ENCODE assay signal across 30 cellular contexts in genomic region chrX:96464880-96465558, GRCh38.
"Had no signal": no experiment of that assay in that cellular context is flagged by ENCODE, and none has a peak within 500 bp of the region (broad histone marks: within the 10 kb centered on the region; RNA-seq: fewer than 3 reads in every experiment).

No MANE protein-coding gene starts in this region.

- H3K9me3 ChIP-seq: esophagus muscularis mucosa, gastrocnemius medialis, heart left ventricle had no signal

- H3K4me3 ChIP-seq: esophagus muscularis mucosa, gastrocnemius medialis, heart left ventricle had no signal

- ATAC-seq: activated CD4-positive, CD25-positive, alpha-beta regulatory T cell treated with anti-CD3 and anti-CD28 coated beads, Interleukin-2, amount 50 U/mL, for 24 hours; activated CD8-positive, alpha-beta T cell treated with anti-CD3 and anti-CD28 coated beads for 36 hours; activated T-cell treated with anti-CD3 and anti-CD28 coated beads, Interleukin-2, amount 50 U/mL, for 4 hours; activated T-helper 17 cell treated with anti-CD3 and anti-CD28 coated beads, Interleukin-2, amount 50 U/mL, for 72 hours; effector memory CD8-positive, alpha-beta T cell; foreskin keratinocyte; gastrocnemius medialis; heart left ventricle had no signal

- H3K4me1 ChIP-seq: esophagus muscularis mucosa, foreskin keratinocyte, gastrocnemius medialis, heart left ventricle had no signal

- H3K27me3 ChIP-seq: brain microvascular endothelial cell, esophagus muscularis mucosa, foreskin keratinocyte, heart left ventricle had no signal

- DNase-seq: activated B cell treated with CpG ODN at 0.5 μM for 24 hours; activated CD4-positive, alpha-beta T cell treated with anti-CD3 and anti-CD28 coated beads for 48 hours; activated CD4-positive, alpha-beta T cell treated with anti-CD3 and anti-CD28 coated beads, Interleukin-2, amount 50 U/mL, for 1 hour; activated CD4-positive, alpha-beta T cell treated with anti-CD3 and anti-CD28 coated beads, Interleukin-2, amount 50 U/mL, for 48 hours; activated CD8-positive, alpha-beta memory T cell treated with anti-CD3 and anti-CD28 coated beads for 24 hours; activated CD8-positive, alpha-beta T cell treated with anti-CD3 and anti-CD28 coated beads for 36 hours; activated effector memory CD4-positive, alpha-beta T cell treated with Interleukin-2 at 50 U/mL for 16 hours; activated gamma-delta T cell treated with Interleukin-2 at 50 U/mL for 16 hours; activated naive CD4-positive, alpha-beta T cell treated with anti-CD3 and anti-CD28 coated beads, Interleukin-2, amount 50 U/mL, for 16 hours; activated naive CD4-positive, alpha-beta T cell treated with Interleukin-2 at 50 U/mL for 16 hours; activated T-cell treated with anti-CD3 and anti-CD28 coated beads, Interleukin-2, amount 50 U/mL, for 4 hours; amniotic stem cell; anterior cingulate cortex; brain microvascular endothelial cell; cortex of kidney; dermis blood vessel endothelial cell; effector CD4-positive, alpha-beta T cell; effector memory CD8-positive, alpha-beta T cell; erythroblast; foreskin keratinocyte; gastrocnemius medialis; glutamatergic neuron; heart left ventricle; T1000; WERI-Rb-1 had no signal

- FAIRE-seq: bronchial epithelial cell, colon had no signal

- H3K27ac ChIP-seq: brain microvascular endothelial cell, esophagus muscularis mucosa, foreskin keratinocyte, gastrocnemius medialis, heart left ventricle, WERI-Rb-1 had no signal

- H3K36me3 ChIP-seq: brain microvascular endothelial cell, esophagus muscularis mucosa, gastrocnemius medialis, heart left ventricle, WERI-Rb-1 had no signal
